8 cellular contexts compared by ENCODE assay signal in genomic region chr16:83952940-83953795, GRCh38. TPM values are rescaled to one million over a fixed set of nuclear protein-coding genes. Genes with fewer than 3 reads are reported as not detected.
DNase-seq lines count a peak whose midpoint lies in the region; ATAC-seq and TF ChIP-seq lines count a peak whose summit lies in the region.

TSS of gene OSGIN1 (plus strand) at chr16:83953240. CDS start at chr16:83957672, 4,432 bp downstream.

- peaks cover 7% of the 10 kb centered on the region; the same call in 1 of the 2 replicates for H3K4me1 ChIP-seq in SJCRH30
- peaks cover 22% of the 10 kb centered on the region for H3K4me1 ChIP-seq in osteoblast (ENCODE audit: insufficient read depth, low read length)
- H3K4me1 ChIP-seq in thyroid gland: peaks cover 28 to 35% of the 10 kb centered on the region in 2 donors

- H3K9me3 ChIP-seq in SJCRH30 (replicated peaks) (no peaks in the 10 kb centered on the region), osteoblast (ENCODE audit: low read depth, low read length) (no peaks in the 10 kb centered on the region), thyroid gland (no peaks in the 10 kb centered on the region)

- H3K4me3 Mint-ChIP-seq in activated naive CD4-positive, alpha-beta T cell treated with anti-CD3 and anti-CD28 coated beads, Interleukin-2, amount 50 U/mL, for 24 hours: peak within 1 kb of the TSS; percentile 76

- H3K36me3 ChIP-seq in SJCRH30: no peaks in the 10 kb centered on the region
- peaks cover 2% of the 10 kb centered on the region for H3K36me3 ChIP-seq in osteoblast (ENCODE audit: insufficient read depth, low read length)
- peaks cover 2 to 7% of the 10 kb centered on the region in 2 donors for H3K36me3 ChIP-seq in thyroid gland

- H3K27me3 ChIP-seq in SJCRH30: no peaks in the 10 kb centered on the region
- no peaks in the 10 kb centered on the region for H3K27me3 ChIP-seq in osteoblast (ENCODE audit: insufficient read depth, low read length)
- no peaks in the 10 kb centered on the region for H3K27me3 ChIP-seq in thyroid gland

- no peaks in the 10 kb centered on the region for H3K36me3 Mint-ChIP-seq in activated naive CD4-positive, alpha-beta T cell treated with anti-CD3 and anti-CD28 coated beads, Interleukin-2, amount 50 U/mL, for 24 hours

- H3K4me3 ChIP-seq in SJCRH30: peak within 1 kb of the TSS; percentile 67
- peak within 1 kb of the TSS; percentile 87 for H3K4me3 ChIP-seq in osteoblast (ENCODE audit: insufficient read depth, low read length)
- H3K4me3 ChIP-seq in thyroid gland (replicated peaks in 1 of 3): peak within 1 kb of the TSS; percentile 36 to 68 (median 66)

- no peak for TF ChIP-seq CTCF in osteoblast (IDR thresholded peaks at IDR 0.05; ENCODE audit: extremely low read depth, low read depth, low read length)
- no peak for TF ChIP-seq CTCF in thyroid gland (IDR thresholded peaks at IDR 0.05)

- no peaks in the 10 kb centered on the region for H3K9me3 Mint-ChIP-seq in activated naive CD4-positive, alpha-beta T cell treated with anti-CD3 and anti-CD28 coated beads, Interleukin-2, amount 50 U/mL, for 24 hours

- H3K27ac Mint-ChIP-seq in activated naive CD4-positive, alpha-beta T cell treated with anti-CD3 and anti-CD28 coated beads, Interleukin-2, amount 50 U/mL, for 24 hours: peak within 1 kb of the TSS; percentile 89

- H3K27ac ChIP-seq in SJCRH30 (peak within 1 kb of the TSS; percentile 80), osteoblast (ENCODE audit: low read depth, low read length) (peak within 1 kb of the TSS; percentile 82), thyroid gland (peak within 1 kb of the TSS; percentile 89 to 96 (median 89))

- peak; percentile 88 for ATAC-seq in GM21825 (IDR thresholded peaks at IDR 0.05; ENCODE audit: unreplicated experiment)

- TF ChIP-seq POLR2A in thyroid gland (IDR thresholded peaks at IDR 0.05): peak in 1 of 2 donors; percentile 77

- peak within 1 kb of the TSS; percentile 90 for H2AFZ ChIP-seq in osteoblast (ENCODE audit: low read length)

- peaks cover 11% of the 10 kb centered on the region for H4K20me1 ChIP-seq in osteoblast (ENCODE audit: insufficient read depth, low read length)

- WGBS in thyroid gland, 2 donors: 0 to 1% methylated on average over 16 to 17 of the region's 30 CpGs

- intact Hi-C loops in thyroid gland (cut with DNase I): no loop called here

- H3K4me2 ChIP-seq in osteoblast (ENCODE audit: insufficient read depth, low read length): peak within 1 kb of the TSS; percentile 95

- H3K27me3 Mint-ChIP-seq in activated naive CD4-positive, alpha-beta T cell treated with anti-CD3 and anti-CD28 coated beads, Interleukin-2, amount 50 U/mL, for 24 hours: peaks cover 9% of the 10 kb centered on the region

- DNase-seq in EH (ENCODE audit: low read depth) (peak; percentile 95), LHCN-M2 (ENCODE audit: low read depth) (peak; percentile 93), SJCRH30 (peak; percentile 88), glomerular visceral epithelial cell (ENCODE audit: extremely low spot score) (peak; percentile 88), osteoblast (ENCODE audit: insufficient read length, low spot score, missing footprints) (peak; percentile 99), thyroid gland (peak; percentile 96 to 98)

- peaks cover 24% of the 10 kb centered on the region for H3K79me2 ChIP-seq in osteoblast (ENCODE audit: insufficient read depth, low read length)

- H3K4me1 Mint-ChIP-seq in activated naive CD4-positive, alpha-beta T cell treated with anti-CD3 and anti-CD28 coated beads, Interleukin-2, amount 50 U/mL, for 24 hours: peaks cover 15% of the 10 kb centered on the region

RNA-seq across cellular contexts. Expression of gene OSGIN1, which starts in this region (rescaled TPM):
- total RNA-seq in LHCN-M2 (2014; rRNA removed): 5.8 and 6.5 TPM in 2 replicates
- 15.1 TPM for polyA plus RNA-seq in LHCN-M2 (2012)
- 1.7 and 2.1 TPM in 2 replicates for total RNA-seq in SJCRH30 (2014; rRNA removed; shearing (Covaris generic))
- 3.6 and 5.0 TPM in 2 replicates for total RNA-seq in osteoblast
- 10 to 100 TPM; 14.5 to 53.5 (median 31.9) TPM for total RNA-seq in thyroid gland

Comparison
In these comparisons a context has a peak if more than half of its experiments do, and no peak if none do; other contexts are left out.
1. Peak in every context shown above with its lines: DNase-seq, ATAC-seq, H3K4me3 ChIP-seq and H3K27ac ChIP-seq.